ENCODE assay signal across 26 cellular contexts in genomic region chr3:1462916-1463315, GRCh38.
"Had no signal": no experiment of that assay in that cellular context is flagged by ENCODE, and none has a peak within 500 bp of the region (broad histone marks: within the 10 kb centered on the region; RNA-seq: fewer than 3 reads in every experiment).

No MANE protein-coding gene starts in this region.

- H3K27ac Mint-ChIP-seq: naive B cell; natural killer cell; nephron progenitor cell; stimulated activated naive B cell treated with anti-CD40 and anti-IgM and Interleukin-4, amounts not matched to agents 10 μg/mL and 1 μg/mL and 100 μg/mL, for 72 hours had no signal

- H3K36me3 ChIP-seq: left ventricle myocardium inferior, pancreas, prostate gland, stomach, thyroid gland, transverse colon, upper lobe of left lung, vagina had no signal

- H3K9me3 Mint-ChIP-seq: stimulated activated naive B cell treated with anti-CD40 and anti-IgM and Interleukin-4, amounts not matched to agents 10 μg/mL and 1 μg/mL and 100 μg/mL, for 72 hours had no signal

- H3K27me3 Mint-ChIP-seq: naive B cell; stimulated activated naive B cell treated with anti-CD40 and anti-IgM and Interleukin-4, amounts not matched to agents 10 μg/mL and 1 μg/mL and 100 μg/mL, for 72 hours had no signal

- H3K27ac ChIP-seq: left ventricle myocardium inferior, pancreas, prostate gland, skin epidermis, stomach, testis, thyroid gland, transverse colon, upper lobe of left lung, vagina had no signal

- H3K4me1 Mint-ChIP-seq: naive B cell; natural killer cell; nephron progenitor cell; stimulated activated naive B cell treated with anti-CD40 and anti-IgM and Interleukin-4, amounts not matched to agents 10 μg/mL and 1 μg/mL and 100 μg/mL, for 72 hours had no signal

- H3K27me3 ChIP-seq: pancreas, stomach, testis, thyroid gland, transverse colon, upper lobe of left lung, vagina had no signal

- H3K4me1 ChIP-seq: left ventricle myocardium inferior, pancreas, prostate gland, stomach, testis, thyroid gland, transverse colon, upper lobe of left lung, vagina had no signal

- DNase-seq: islet precursor cell; left ventricle myocardium inferior; mesendoderm; naive B cell; natural killer cell; nephron progenitor cell; pancreas; posterior cingulate gyrus; retina; right cardiac atrium; stimulated activated CD4-positive, alpha-beta T cell treated with anti-CD3 and anti-CD28 coated beads, Interleukin-12 subunit alpha, Interleukin-12 subunit beta, amount 100 ng/mL, for 4 hours; stimulated activated CD4-positive, alpha-beta T cell treated with anti-CD3 and anti-CD28 coated beads, Interleukin-15, amount 100 ng/mL, for 24 hours; stimulated activated CD4-positive, alpha-beta T cell treated with anti-CD3 and anti-CD28 coated beads, Interleukin-2, amount 100 ng/mL, for 24 hours; stimulated activated CD4-positive, alpha-beta T cell treated with anti-CD3 and anti-CD28 coated beads, Interleukin-4, amount 100 ng/mL, for 1 hour; stimulated activated naive B cell treated with anti-CD40 and anti-IgM and Interleukin-4, amounts not matched to agents 10 μg/mL and 1 μg/mL and 100 μg/mL, for 72 hours; stimulated activated naive CD8-positive, alpha-beta T cell treated with anti-CD3 and anti-CD28 coated beads, Interleukin-15, Interleukin-2, amounts not matched to agents 100 U/mL and 50 U/mL, for 24 hours; stomach; testis; thyroid gland; transverse colon; upper lobe of left lung had no signal

- H3K4me3 Mint-ChIP-seq: mesothelial cell of epicardium; naive B cell; natural killer cell; nephron progenitor cell; stimulated activated naive B cell treated with anti-CD40 and anti-IgM and Interleukin-4, amounts not matched to agents 10 μg/mL and 1 μg/mL and 100 μg/mL, for 72 hours had no signal

- H3K36me3 Mint-ChIP-seq: naive B cell; stimulated activated naive B cell treated with anti-CD40 and anti-IgM and Interleukin-4, amounts not matched to agents 10 μg/mL and 1 μg/mL and 100 μg/mL, for 72 hours had no signal

- H3K4me3 ChIP-seq: left ventricle myocardium inferior, lung, pancreas, prostate gland, skin epidermis, stomach, testis, thyroid gland, transverse colon, upper lobe of left lung, vagina had no signal

- H3K9me3 ChIP-seq: pancreas, prostate gland, testis, thyroid gland, transverse colon, upper lobe of left lung, vagina had no signal
